In the genomic region with DNA sequence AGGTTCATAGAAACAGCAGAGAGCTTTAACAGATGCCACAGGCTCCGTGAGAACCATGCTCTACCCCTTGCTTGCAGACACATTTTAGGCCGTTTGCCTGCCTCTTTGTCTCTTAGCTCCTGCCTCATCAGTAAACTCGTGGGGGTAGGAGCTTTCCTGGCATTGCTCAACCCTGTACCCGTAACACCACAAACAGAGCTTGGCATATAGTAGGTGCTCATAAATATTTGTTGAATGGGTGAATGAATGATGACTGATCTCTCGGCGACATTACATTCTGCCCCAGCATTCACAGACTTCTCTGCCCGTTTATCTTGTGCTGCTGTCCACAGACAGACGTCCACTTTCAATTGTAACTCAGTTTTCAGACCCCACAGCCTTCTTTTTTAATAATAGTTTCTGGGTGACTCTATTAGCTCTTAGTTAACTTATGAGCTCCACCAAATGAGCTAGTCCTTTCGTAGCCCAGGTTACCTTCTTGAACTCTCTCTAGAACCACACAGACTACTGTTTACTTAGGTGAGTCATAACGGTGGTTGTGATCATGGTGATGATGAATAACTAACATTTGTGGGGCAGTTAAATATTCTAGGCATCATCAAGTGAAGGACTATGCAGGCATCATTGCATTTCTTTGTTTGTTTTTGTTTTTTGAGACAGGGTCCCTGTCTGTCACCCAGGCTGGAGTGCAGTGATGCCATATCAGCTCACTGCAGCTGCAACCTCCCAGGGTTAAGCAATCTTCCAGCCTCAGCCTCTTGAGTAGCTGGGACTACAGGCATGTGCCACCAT, we compare ENCODE assay signal across 8 cellular contexts.
DNase-seq lines count a peak whose midpoint lies in the region; ATAC-seq and TF ChIP-seq lines count a peak whose summit lies in the region.

No MANE protein-coding gene starts in this region.

- H3K27ac ChIP-seq in Panc1 (ENCODE audit: low read length): peak overlapping the region; percentile 99

- POLR2A ChIA-PET in Panc1 (lab: Charles Lee): interaction anchor here (0.6 to 0.7 kb wide), 3 partner anchors 16 to 186 kb away, joined by 4 read pairs; no protein-coding TSS in a partner anchor

- ATAC-seq in HG02798 (IDR thresholded peaks at IDR 0.05; ENCODE audit: poor library complexity, unreplicated experiment) (peak; percentile 67), Panc1 (peak; percentile 91), GM19397 (IDR thresholded peaks at IDR 0.05; ENCODE audit: unreplicated experiment) (no peak)

- peak overlapping the region; percentile 3 to 40; a peak in 3 of 4 replicates for H3K4me3 ChIP-seq in Panc1 (ENCODE audit: low read depth in 2 of 2, low read length in 2 of 2)

- intact Hi-C loops in Panc1 (cut with micrococcal nuclease; ENCODE audit: unreplicated experiment): loop anchor here (5.0 kb wide), 2 partner anchors 190 kb away; a partner anchor contains a TSS

- H3K4me1 ChIP-seq in Panc1 (ENCODE audit: control insufficient read depth, insufficient read depth, low read length): peaks cover 61% of the 10 kb centered on the region

- no peaks in the 10 kb centered on the region for H3K27me3 ChIP-seq in Panc1 (ENCODE audit: control insufficient read depth, insufficient read depth, low read length)

- H3K36me3 ChIP-seq in Panc1 (ENCODE audit: control insufficient read depth, insufficient read depth, low read length): no peaks in the 10 kb centered on the region

- CTCF ChIA-PET in Panc1 (lab: Charles Lee): interaction anchor here (0.6 to 1.0 kb wide), 3 partner anchors 76 to 225 kb away, joined by 3 to 7 read pairs (median 4); no protein-coding TSS in a partner anchor

- DNase-seq in EL (peak; percentile 77), Panc1 (ENCODE audit: low read depth, low spot score) (peak; percentile 97), kidney glomerular epithelial cell (lab: John Stamatoyannopoulos, UW) (peak; percentile 97), SKM-1 (lab: John Stamatoyannopoulos, UW; ENCODE audit: unreplicated experiment) (no peak), UCSD-AML1 (lab: John Stamatoyannopoulos, UW; ENCODE audit: unreplicated experiment) (no peak)
- DNase-seq in activated naive CD4-positive, alpha-beta T cell treated with Interleukin-2 at 50 U/mL for 16 hours: no peak

- BruUV-seq in Panc1 (replicated peaks; lab: Mats Ljungman, UMichigan): no TSS peak

- H3K9me3 ChIP-seq in Panc1 (ENCODE audit: control insufficient read depth, insufficient read depth, low read depth, low read length): no peaks in the 10 kb centered on the region

- in situ Hi-C loops in Panc1 (cut with HindIII; ENCODE audit: low pct_unique_long_range_greater_than_20kb, low sequenced_read_pairs): no loop called here

- no peak for TF ChIP-seq CTCF in Panc1 (IDR thresholded peaks at IDR 0.05)

Comparison
In these comparisons a context has a peak if more than half of its experiments do, and no peak if none do; other contexts are left out.
1. DNase-seq: peak in EL (single experiment), Panc1 (single experiment) and kidney glomerular epithelial cell (single experiment); none in SKM-1 (single experiment), UCSD-AML1 (single experiment) and activated naive CD4-positive, alpha-beta T cell treated with Interleukin-2 at 50 U/mL for 16 hours (single experiment).